Comparison of ENCODE assay signal across 11 cellular contexts in genomic region chr11:61345954-61346814, GRCh38. TPM values are rescaled to one million over a fixed set of nuclear protein-coding genes. Genes with fewer than 3 reads are reported as not detected.
A peak's percentile ranks its signal among the peaks of the same experiment; 100 is the strongest.
DNase-seq lines count a peak whose midpoint lies in the region; ATAC-seq, FAIRE-seq and TF ChIP-seq lines count a peak whose summit lies in the region.
"Had no signal": no experiment of that assay in that cellular context is flagged by ENCODE, and none has a peak within 500 bp of the region (broad histone marks: within the 10 kb centered on the region; RNA-seq: fewer than 3 reads in every experiment).

No MANE protein-coding gene starts in this region.

- no peaks in the 10 kb centered on the region for H3K27me3 Mint-ChIP-seq in central memory CD8-positive, alpha-beta T cell

- DNase-seq in NB4 (ENCODE audit: low read depth) = peak; percentile 51
- DNase-seq in central memory CD8-positive, alpha-beta T cell (ENCODE audit: low spot score in 2 of 2) = no peak
- peak; percentile 51 for DNase-seq in small intestine
- no peak for DNase-seq in SKM-1 (lab: John Stamatoyannopoulos, UW; ENCODE audit: unreplicated experiment)
- DNase-seq: caudate nucleus, NCI-H1436 treated with DMSO at 0.1 percent for 48 hours, NCI-H774, posterior cingulate gyrus had no signal

- no peaks in the 10 kb centered on the region for H3K4me1 ChIP-seq in small intestine (ENCODE audit: control insufficient read depth in 2 of 2, insufficient read depth in 1 of 2, low read depth in 1 of 2, low read length in 1 of 2)
- H3K4me1 ChIP-seq: SJCRH30 had no signal

- no peak for ATAC-seq in central memory CD8-positive, alpha-beta T cell (replicated peaks; ENCODE audit: extremely low read depth, poor library complexity, severe bottlenecking)
- ATAC-seq in HG02678 (IDR thresholded peaks at IDR 0.05; ENCODE audit: unreplicated experiment) = no peak
- ATAC-seq: activated CD4-positive, CD25-positive, alpha-beta regulatory T cell treated with anti-CD3 and anti-CD28 coated beads, Interleukin-2, amount 50 U/mL, for 24 hours had no signal

- peak overlapping the region; percentile 67 for H3K27ac Mint-ChIP-seq in central memory CD8-positive, alpha-beta T cell (ENCODE audit: low read depth)

- H3K9me3 ChIP-seq in small intestine (ENCODE audit: control insufficient read depth, low read depth) = no peaks in the 10 kb centered on the region
- H3K9me3 ChIP-seq: SJCRH30 had no signal

- no peak for TF ChIP-seq CTCF in NB4 (IDR thresholded peaks at IDR 0.05; ENCODE audit: low read depth, low read length)

- H3K36me3 Mint-ChIP-seq in central memory CD8-positive, alpha-beta T cell (ENCODE audit: insufficient read depth) = peaks cover 17% of the 10 kb centered on the region

- H3K4me3 Mint-ChIP-seq in central memory CD8-positive, alpha-beta T cell = no peak overlapping the region

- FAIRE-seq in small intestine (lab: Jason Lieb, UNC) = no peak

- peaks cover 5 to 30% of the 10 kb centered on the region in 2 donors for H3K36me3 ChIP-seq in small intestine (ENCODE audit: control insufficient read depth in 2 of 2, insufficient read depth in 2 of 2, low read length in 2 of 2)
- H3K36me3 ChIP-seq: SJCRH30 had no signal

- no peaks in the 10 kb centered on the region for H3K4me1 Mint-ChIP-seq in central memory CD8-positive, alpha-beta T cell

- H3K9me3 Mint-ChIP-seq in central memory CD8-positive, alpha-beta T cell = no peaks in the 10 kb centered on the region

- no peaks in the 10 kb centered on the region for H3K27me3 ChIP-seq in small intestine (ENCODE audit: control insufficient read depth in 2 of 2, insufficient read depth in 2 of 2, low read length in 2 of 2)
- H3K27me3 ChIP-seq: SJCRH30 had no signal

- TF ChIP-seq POLR2A in NB4 (IDR thresholded peaks at IDR 0.05; ENCODE audit: extremely low read depth, insufficient read length) = no peak

- H3K4me3 ChIP-seq in NB4 (ENCODE audit: low read depth, low read length) (no peak overlapping the region), small intestine (ENCODE audit: low read depth in 1 of 2, low read length in 2 of 2) (no peak overlapping the region)
- H3K4me3 ChIP-seq: SJCRH30 had no signal

- peak overlapping the region in 1 of 2 donors; percentile 56 for H3K27ac ChIP-seq in small intestine (ENCODE audit: low read depth in 1 of 2, low read length in 1 of 2)
- H3K27ac ChIP-seq: SJCRH30 had no signal

- 32 to 63% (median 62%) methylated on average over 12 to 14 of the region's 14 CpGs for WGBS in small intestine, 3 donors

RNA-seq across cellular contexts. Expression of gene TKFC, which starts 13.2 kb away (rescaled TPM):
- polyA plus RNA-seq in small intestine = 1,000 to 10,000 TPM in 1 of 3 donors, 100 to 1,000 TPM in 2; 352 to 1,038 (median 539) TPM

RNA-seq across cellular contexts. Expression of gene DDB1, which starts 13.3 kb away (rescaled TPM):
- 100 to 1,000 TPM; 137 to 165 (median 151) TPM for polyA plus RNA-seq in small intestine

RNA-seq across cellular contexts. Expression of gene CYB561A3, which starts 15.5 kb away (rescaled TPM):
- polyA plus RNA-seq in small intestine = 10 to 100 TPM; 30.8 to 48.4 (median 32.4) TPM

RNA-seq across cellular contexts. Expression of gene TMEM138, which starts 16.0 kb away (rescaled TPM):
- 10 to 100 TPM; 24.9 to 48.3 (median 41.6) TPM for polyA plus RNA-seq in small intestine

RNA-seq across cellular contexts. Expression of gene TMEM216, which starts 46.2 kb away (rescaled TPM):
- polyA plus RNA-seq in small intestine = 10 to 100 TPM; 10.1 to 15.9 (median 11.1) TPM

Comparison
In these comparisons a context has a peak if more than half of its experiments do, and no peak if none do; other contexts are left out.
1. DNase-seq: peak in NB4 (single experiment) and small intestine (single experiment); none in central memory CD8-positive, alpha-beta T cell (0 of 2) and SKM-1 (single experiment).